8 cellular contexts compared by ENCODE assay signal in genomic region chr5:173057062-173057924, GRCh38. TPM values are rescaled to one million over a fixed set of nuclear protein-coding genes. Genes with fewer than 3 reads are reported as not detected.
A peak's percentile ranks its signal among the peaks of the same experiment; 100 is the strongest.
DNase-seq lines count a peak whose midpoint lies in the region; ATAC-seq and TF ChIP-seq lines count a peak whose summit lies in the region.

No MANE protein-coding gene starts in this region.

- peak; percentile 80 for ATAC-seq in GM18502 (IDR thresholded peaks at IDR 0.05; ENCODE audit: poor library complexity, unreplicated experiment)
- ATAC-seq in HG02943 (IDR thresholded peaks at IDR 0.05; ENCODE audit: low read depth, unreplicated experiment) = peak; percentile 82
- ATAC-seq in right cardiac atrium = peak; percentile 97 to 98

- peak in 1 of 2 donors; percentile 40 for TF ChIP-seq POLR2A in uterus (IDR thresholded peaks at IDR 0.05)

- H3K27me3 ChIP-seq in right cardiac atrium (ENCODE audit: control insufficient read depth, insufficient read depth) (no peaks in the 10 kb centered on the region), uterus (no peaks in the 10 kb centered on the region)

- peak overlapping the region; percentile 92 for H3K27ac ChIP-seq in right cardiac atrium (ENCODE audit: low read length)
- peak overlapping the region; percentile 94 to 99 for H3K27ac ChIP-seq in uterus

- intact Hi-C loops in right cardiac atrium (cut with DNase I) (loop anchor here in 1 of 4 donors (10.0 kb wide), 1 partner anchor 72 kb away; the partner anchor contains the start of gene ATP6V0E1), uterus (cut with DNase I; ENCODE audit: low total_unique reads) (loop anchor here (10.0 kb wide), 1 partner anchor 72 kb away; the partner anchor contains the start of gene ATP6V0E1)

- H3K36me3 ChIP-seq in uterus = no peaks in the 10 kb centered on the region

- WGBS in right cardiac atrium = under 1% methylated on average over 38 of the region's 38 CpGs

- peak in 1 of 4 experiments; percentile 39 for TF ChIP-seq CTCF in uterus (IDR thresholded peaks at IDR 0.05)

- H3K4me3 ChIP-seq in right cardiac atrium (ENCODE audit: low read length) (peak overlapping the region; percentile 97), uterus (peak overlapping the region; percentile 91 to 93)

- DNase-seq in NCI-H187 (lab: John Stamatoyannopoulos, UW) = peak; percentile 91 to 94
- peak; percentile 95 to 99 (median 98) for DNase-seq in T-helper 2 cell
- DNase-seq in anterior cingulate cortex (lab: John Stamatoyannopoulos, UW) = peak; percentile 66 to 99 (median 98)
- peak; percentile 99 to 100 (median 99) for DNase-seq in right cardiac atrium
- DNase-seq in pulmonary artery endothelial cell (ENCODE audit: low read depth, low spot score) = peak; percentile 96
- peak; percentile 98 for DNase-seq in uterus

- H3K4me1 ChIP-seq in right cardiac atrium (ENCODE audit: control insufficient read depth, insufficient read depth, low read length) = no peaks in the 10 kb centered on the region
- H3K4me1 ChIP-seq in uterus = no peaks in the 10 kb centered on the region

- H3K9me3 ChIP-seq in right cardiac atrium (ENCODE audit: control insufficient read depth, low read length) (no peaks in the 10 kb centered on the region), uterus (no peaks in the 10 kb centered on the region)

RNA-seq across cellular contexts. Expression of gene CREBRF, which starts 1.1 kb away (rescaled TPM):
- total RNA-seq in right cardiac atrium (10 to 100 TPM; 14.7 to 29.7 (median 26.2) TPM), pulmonary artery endothelial cell (11.3 and 15.7 TPM in 2 replicates), uterus (10 to 100 TPM; 19.7 to 40.1 (median 35.2) TPM)
- polyA plus RNA-seq in right cardiac atrium = 6.9 TPM

Comparison
In these comparisons a context has a peak if more than half of its experiments do, and no peak if none do; other contexts are left out.
1. Peak in every context shown above with its lines: DNase-seq, ATAC-seq, H3K4me3 ChIP-seq and H3K27ac ChIP-seq.